In genomic region chr17:46192484-46193245, GRCh38 we compare ENCODE assay signal across 8 cellular contexts. TPM values are rescaled to one million over a fixed set of nuclear protein-coding genes. Genes with fewer than 3 reads are reported as not detected.
DNase-seq lines count a peak whose midpoint lies in the region; ATAC-seq and TF ChIP-seq lines count a peak whose summit lies in the region.

No MANE protein-coding gene starts in this region.

- H3K9me2 ChIP-seq in OCI-LY1 (ENCODE audit: low read depth, low read length): no peaks in the 10 kb centered on the region

- no peaks in the 10 kb centered on the region for H3K27me3 Mint-ChIP-seq in activated T-cell treated with anti-CD3 and anti-CD28 coated beads, Interleukin-2, amount 50 U/mL, for 24 hours

- H3K9ac ChIP-seq in OCI-LY1 (ENCODE audit: low read length) (peak overlapping the region; percentile 100), muscle layer of colon (ENCODE audit: low read length) (peak overlapping the region; percentile 88)

- H3K9me3 Mint-ChIP-seq in activated T-cell treated with anti-CD3 and anti-CD28 coated beads, Interleukin-2, amount 50 U/mL, for 24 hours: no peaks in the 10 kb centered on the region

- peak; percentile 29 for ATAC-seq in GM21360 (IDR thresholded peaks at IDR 0.05; ENCODE audit: unreplicated experiment)

- peaks cover 13% of the 10 kb centered on the region for H3F3A ChIP-seq in OCI-LY1 (ENCODE audit: insufficient read depth, low read length)

- peak overlapping the region; percentile 94 for H3K27ac Mint-ChIP-seq in activated T-cell treated with anti-CD3 and anti-CD28 coated beads, Interleukin-2, amount 50 U/mL, for 24 hours

- peaks cover 51% of the 10 kb centered on the region for H3K79me2 ChIP-seq in OCI-LY1 (ENCODE audit: insufficient read depth, low read length)

- DNase-seq in Caki2 (ENCODE audit: low read depth) (peak; percentile 68), HT1080 (ENCODE audit: low read depth) (peak; percentile 78)
- peak; percentile 70 for DNase-seq in activated T-cell treated with anti-CD3 and anti-CD28 coated beads, Interleukin-2, amount 50 U/mL, for 24 hours
- peak; percentile 32 to 41 for DNase-seq in stimulated activated CD8-positive, alpha-beta memory T cell treated with anti-CD3 and anti-CD28 coated beads, Interleukin-7, amount 100 ng/mL, for 4 hours (ENCODE audit: low read depth in 2 of 2)

- H3K4me1 ChIP-seq in OCI-LY1 (ENCODE audit: insufficient read depth, low read length, severe bottlenecking): peaks cover 57% of the 10 kb centered on the region
- peaks cover 0 to 4% of the 10 kb centered on the region in 2 donors for H3K4me1 ChIP-seq in esophagus (ENCODE audit: control insufficient read depth in 2 of 2, insufficient read depth in 2 of 2, low read length in 1 of 2)
- peaks cover 47% of the 10 kb centered on the region for H3K4me1 ChIP-seq in muscle layer of colon (ENCODE audit: insufficient read depth, low read length)

- peak overlapping the region; percentile 90 for H3K4me3 Mint-ChIP-seq in activated T-cell treated with anti-CD3 and anti-CD28 coated beads, Interleukin-2, amount 50 U/mL, for 24 hours

- peak overlapping the region; percentile 98 for H3K4me2 ChIP-seq in OCI-LY1 (ENCODE audit: low read length)

- H3K27ac ChIP-seq in OCI-LY1 (ENCODE audit: low read depth, low read length, poor library complexity, severe bottlenecking) (peak overlapping the region; percentile 93), esophagus (ENCODE audit: low read depth in 2 of 2, low read length in 1 of 2) (peak overlapping the region; percentile 99), muscle layer of colon (ENCODE audit: low read depth, low read length) (peak overlapping the region; percentile 99)

- peaks cover 1% of the 10 kb centered on the region; the same call in 1 of the 2 replicates for H4K20me1 ChIP-seq in OCI-LY1 (ENCODE audit: insufficient read depth, low read length)

- H3K4me1 Mint-ChIP-seq in activated T-cell treated with anti-CD3 and anti-CD28 coated beads, Interleukin-2, amount 50 U/mL, for 24 hours (ENCODE audit: low read depth): peaks cover 66% of the 10 kb centered on the region

- H3K27me3 ChIP-seq in OCI-LY1 (ENCODE audit: insufficient read depth, low read length) (no peaks in the 10 kb centered on the region), esophagus (ENCODE audit: control insufficient read depth in 1 of 2, insufficient read depth in 2 of 2, low read length in 2 of 2) (no peaks in the 10 kb centered on the region), muscle layer of colon (ENCODE audit: control insufficient read depth in 1 of 2, insufficient read depth in 2 of 2, low read length in 2 of 2) (no peaks in the 10 kb centered on the region)

- in situ Hi-C loops in Caki2 (cut with HindIII; ENCODE audit: low pct_unique_long_range_greater_than_20kb, low sequenced_read_pairs): no loop called here

- no peak for TF ChIP-seq CTCF in OCI-LY1 (IDR thresholded peaks at IDR 0.05; ENCODE audit: low read length)

- H2AFZ ChIP-seq in OCI-LY1 (ENCODE audit: low read length): no peak overlapping the region

- H3K36me3 ChIP-seq in OCI-LY1 (ENCODE audit: insufficient read depth, low read length): 0 out of 2 replicates have a peak, but pooled peaks cover 3% of the 10 kb centered on the region
- H3K36me3 ChIP-seq in esophagus (ENCODE audit: control insufficient read depth in 2 of 2, insufficient read depth in 2 of 2, low read length in 1 of 2): no peaks in the 10 kb centered on the region
- H3K36me3 ChIP-seq in muscle layer of colon (ENCODE audit: insufficient read depth, low read length): no peaks in the 10 kb centered on the region

- WGBS in esophagus, 2 donors: 0 to 1% methylated on average over 23 to 67 of the region's 69 CpGs

- peaks cover 31% of the 10 kb centered on the region for H3K36me3 Mint-ChIP-seq in activated T-cell treated with anti-CD3 and anti-CD28 coated beads, Interleukin-2, amount 50 U/mL, for 24 hours (ENCODE audit: low read depth)

- H3K9me3 ChIP-seq in OCI-LY1 (ENCODE audit: low read length) (no peaks in the 10 kb centered on the region), esophagus (ENCODE audit: control insufficient read depth in 2 of 2, insufficient read depth in 1 of 2, low read depth in 1 of 2, low read length in 1 of 2) (no peaks in the 10 kb centered on the region), muscle layer of colon (ENCODE audit: low read length) (no peaks in the 10 kb centered on the region)

- H3K4me3 ChIP-seq in OCI-LY1 (ENCODE audit: low read depth, low read length, poor library complexity, severe bottlenecking) (peak overlapping the region; percentile 100), esophagus (ENCODE audit: low read depth in 1 of 2, low read length in 2 of 2) (peak overlapping the region; percentile 90 to 94), muscle layer of colon (ENCODE audit: low read depth in 1 of 2, low read length in 2 of 2) (peak overlapping the region; percentile 94 to 96)

RNA-seq across cellular contexts. Expression of gene KANSL1, which starts 0.6 kb away (rescaled TPM):
- total RNA-seq in Caki2 (2014; rRNA removed; shearing (Covaris generic); ENCODE audit: low replicate concordance): 32.8 and 35.6 TPM in 2 replicates
- total RNA-seq in HT1080 (2014; rRNA removed; shearing (Covaris generic)): 22.7 and 27.5 TPM in 2 replicates
- 16.4 and 18.5 TPM in 2 replicates for polyA plus RNA-seq in HT1080 (2015; cell fraction: cytosol; rRNA removed)
- polyA plus RNA-seq in HT1080 (2015; cell fraction: nucleus; rRNA removed): 53.9 and 57.9 TPM in 2 replicates
- 10 to 100 TPM; 14.6 to 25.4 TPM for polyA plus RNA-seq in esophagus

Comparison
In these comparisons a context has a peak if more than half of its experiments do, and no peak if none do; other contexts are left out.
1. Peak in every context shown above with its lines: DNase-seq, ATAC-seq, H3K4me3 ChIP-seq and H3K27ac ChIP-seq.